ENCODE assay signal across 32 cellular contexts in genomic region chr16:58461056-58461455, GRCh38. TPM values are rescaled to one million over a fixed set of nuclear protein-coding genes. Genes with fewer than 3 reads are reported as not detected.
DNase-seq lines count a peak whose midpoint lies in the region; ATAC-seq and TF ChIP-seq lines count a peak whose summit lies in the region.
"Had no signal": no experiment of that assay in that cellular context is flagged by ENCODE, and none has a peak within 500 bp of the region (broad histone marks: within the 10 kb centered on the region; RNA-seq: fewer than 3 reads in every experiment).

No MANE protein-coding gene starts in this region.

- intact Hi-C loops in left ventricle myocardium inferior (cut with micrococcal nuclease) = no loop called here
- intact Hi-C loops in Right ventricle myocardium inferior (cut with DNase I) = loop anchor here (5.0 kb wide), 1 partner anchor 44 kb away; no protein-coding TSS in a partner anchor
- intact Hi-C loops in PC-9 (cut with micrococcal nuclease; ENCODE audit: unreplicated experiment) = no loop called here
- intact Hi-C loops in sigmoid colon (cut with DNase I) = no loop called here
- intact Hi-C loops in posterior cingulate gyrus (cut with DNase I) = no loop called here

- no peak overlapping the region for H2AFZ ChIP-seq in PC-9

- CTCF ChIA-PET in PC-9 (lab: Charles Lee) = no interaction called here

- H3K9me2 ChIP-seq in PC-9 (ENCODE audit: insufficient read depth) = no peaks in the 10 kb centered on the region

- H3K4me2 ChIP-seq in PC-9 = peak overlapping the region; percentile 11; the same call in 1 of the 2 replicates

- no peak for TF ChIP-seq POLR2A in sigmoid colon (IDR thresholded peaks at IDR 0.05)

- POLR2A ChIA-PET in PC-9 (lab: Charles Lee; ENCODE audit: unreplicated experiment) = no interaction called here

- TF ChIP-seq CTCF in left ventricle myocardium inferior (IDR thresholded peaks at IDR 0.05; ENCODE audit: borderline replicate concordance) = no peak
- TF ChIP-seq CTCF in PC-9 (conservative IDR thresholded peaks at IDR 0.05) = no peak
- no peak for TF ChIP-seq CTCF in sigmoid colon (IDR thresholded peaks at IDR 0.05)

- BruUV-seq in PC-9 (replicated peaks; lab: Mats Ljungman, UMichigan) = no TSS peak

- DNase-seq in left ventricle myocardium inferior = no peak
- no peak for DNase-seq in Right ventricle myocardium inferior (ENCODE audit: missing footprints)
- no peak for DNase-seq in PC-9
- peak; percentile 37 for DNase-seq in cerebellum (ENCODE audit: low spot score)
- no peak for DNase-seq in inferior parietal cortex (ENCODE audit: extremely low spot score)
- DNase-seq in sigmoid colon = no peak
- DNase-seq in posterior cingulate gyrus = no peak
- DNase-seq in SKM-1 treated with dmso at 0.1 percent for 144 hours (lab: John Stamatoyannopoulos, UW; ENCODE audit: unreplicated experiment) = no peak
- DNase-seq: activated CD4-positive, alpha-beta T cell treated with anti-CD3 and anti-CD28 coated beads, Interleukin-2, amount 50 U/mL, for 1 hour; activated T-cell treated with anti-CD3 and anti-CD28 coated beads, Interleukin-2, amount 50 U/mL, for 4 hours; body of pancreas; CD8-positive, alpha-beta T cell; DMS153; effector CD8-positive, alpha-beta T cell; foreskin fibroblast; hippocampal formation; KBM-7; MG63; naive B cell; NCI-H2081 treated with DMSO at 0.1 percent for 48 hours; NCI-H226; occipital lobe; SHP77; small intestine; stimulated activated CD4-positive, alpha-beta T cell treated with anti-CD3 and anti-CD28 coated beads, Interleukin-1b, Interleukin-23, amount 100 ng/mL, for 48 hours; stimulated activated CD8-positive, alpha-beta memory T cell treated with anti-CD3 and anti-CD28 coated beads, Interleukin-4, amount 100 ng/mL, for 48 hours; stomach; SW 1271; T1000; thyroid gland had no signal

- no peaks in the 10 kb centered on the region for H4K20me1 ChIP-seq in PC-9 (ENCODE audit: insufficient read depth)

- H3K27ac ChIP-seq in left ventricle myocardium inferior (replicated peaks) (peak overlapping the region; percentile 93), PC-9 (peak overlapping the region; percentile 6; the same call in 1 of the 2 replicates), sigmoid colon (no peak overlapping the region)
- H3K27ac ChIP-seq: body of pancreas, stomach, thyroid gland had no signal

- no peaks in the 10 kb centered on the region for H3K79me2 ChIP-seq in PC-9 (ENCODE audit: low read depth)

- H3K36me3 ChIP-seq in left ventricle myocardium inferior (no peaks in the 10 kb centered on the region), PC-9 (ENCODE audit: low read depth) (no peaks in the 10 kb centered on the region), sigmoid colon (no peaks in the 10 kb centered on the region)
- H3K36me3 ChIP-seq: MG63, stomach, thyroid gland had no signal

- peaks cover 25% of the 10 kb centered on the region for H3F3A ChIP-seq in PC-9 (ENCODE audit: insufficient read depth, low read depth)

- H3K27me3 ChIP-seq in left ventricle myocardium inferior (ENCODE audit: low read depth) = peaks cover 21% of the 10 kb centered on the region
- H3K27me3 ChIP-seq in PC-9 (ENCODE audit: insufficient read depth, low read depth) = peaks cover 9% of the 10 kb centered on the region; the same call in 1 of the 2 replicates
- peaks cover 30 to 40% (median 39%) of the 10 kb centered on the region in 3 donors for H3K27me3 ChIP-seq in sigmoid colon

- no peak overlapping the region for H3K4me3 ChIP-seq in left ventricle myocardium inferior
- no peak overlapping the region for H3K4me3 ChIP-seq in PC-9
- H3K4me3 ChIP-seq in sigmoid colon = no peak overlapping the region
- H3K4me3 ChIP-seq: body of pancreas, MG63, stomach, thyroid gland had no signal

- no peak for TF ChIP-seq EP300 in sigmoid colon (IDR thresholded peaks at IDR 0.05)

- no peak for ATAC-seq in Right ventricle myocardium inferior
- ATAC-seq: activated T-cell treated with anti-CD3 and anti-CD28 coated beads, Interleukin-2, amount 50 U/mL, for 4 hours; body of pancreas; CD8-positive, alpha-beta T cell; left lobe of liver; WTC11 had no signal

- H3K9me3 ChIP-seq in left ventricle myocardium inferior (replicated peaks) (no peaks in the 10 kb centered on the region), PC-9 (ENCODE audit: insufficient read depth, low read depth) (no peaks in the 10 kb centered on the region), sigmoid colon (no peaks in the 10 kb centered on the region)
- H3K9me3 ChIP-seq: body of pancreas, stomach, thyroid gland had no signal

- H3K4me1 ChIP-seq in left ventricle myocardium inferior (peaks cover 56% of the 10 kb centered on the region), PC-9 (replicated peaks; ENCODE audit: insufficient read depth) (peaks cover 48% of the 10 kb centered on the region), sigmoid colon (peaks cover 0 to 26% (median 19%) of the 10 kb centered on the region in 4 donors)

- WGBS in sigmoid colon, 2 donors = 82 to 86% methylated on average over 5 of the region's 5 CpGs

RNA-seq across cellular contexts. Expression of gene NDRG4, which starts 38.9 kb away (rescaled TPM):
- 763 TPM for total RNA-seq in left ventricle myocardium inferior
- 337 TPM for total RNA-seq in Right ventricle myocardium inferior
- total RNA-seq in PC-9 (2021) = 4.8 and 6.0 TPM in 2 replicates
- total RNA-seq in cerebellum = 280 TPM
- total RNA-seq in sigmoid colon = 10 to 100 TPM in 3 of 4 donors, 1 to 10 TPM in 1; 6.4 to 21.0 (median 16.8) TPM
- 10 to 100 TPM in 1 of 3 donors, 1 to 10 TPM in 2; 3.6 to 17.3 (median 9.4) TPM for polyA plus RNA-seq in sigmoid colon
- total RNA-seq: CD8-positive, alpha-beta T cell had no signal

RNA-seq across cellular contexts. Expression of gene SETD6, which starts 54.3 kb away (rescaled TPM):
- total RNA-seq in left ventricle myocardium inferior (16.8 TPM), Right ventricle myocardium inferior (13.0 TPM), PC-9 (2021) (19.2 and 21.4 TPM in 2 replicates), cerebellum (32.0 TPM), sigmoid colon (10 to 100 TPM; 15.5 to 23.5 (median 19.9) TPM)
- 10 to 100 TPM in 1 of 3 donors, 1 to 10 TPM in 2; 3.6 to 11.6 (median 4.6) TPM for polyA plus RNA-seq in sigmoid colon

Comparison
In these comparisons a context has a peak if more than half of its experiments do, and no peak if none do; other contexts are left out.
1. H3K27ac ChIP-seq: peak in left ventricle myocardium inferior (single experiment) and PC-9 (single experiment); none in sigmoid colon (0 of 4).
2. RNA of gene NDRG4, which starts 38.9 kb away (total RNA-seq): 763 TPM in left ventricle myocardium inferior (single experiment), 337 TPM in Right ventricle myocardium inferior (single experiment) and 280 TPM in cerebellum (single experiment); 6.4 to 21.0 TPM in sigmoid colon and 4.8 to 6.0 TPM in PC-9; every median in the first group is over 10 times any median in the second.